Comparison of ENCODE assay signal across 7 cellular contexts in the genomic region with DNA sequence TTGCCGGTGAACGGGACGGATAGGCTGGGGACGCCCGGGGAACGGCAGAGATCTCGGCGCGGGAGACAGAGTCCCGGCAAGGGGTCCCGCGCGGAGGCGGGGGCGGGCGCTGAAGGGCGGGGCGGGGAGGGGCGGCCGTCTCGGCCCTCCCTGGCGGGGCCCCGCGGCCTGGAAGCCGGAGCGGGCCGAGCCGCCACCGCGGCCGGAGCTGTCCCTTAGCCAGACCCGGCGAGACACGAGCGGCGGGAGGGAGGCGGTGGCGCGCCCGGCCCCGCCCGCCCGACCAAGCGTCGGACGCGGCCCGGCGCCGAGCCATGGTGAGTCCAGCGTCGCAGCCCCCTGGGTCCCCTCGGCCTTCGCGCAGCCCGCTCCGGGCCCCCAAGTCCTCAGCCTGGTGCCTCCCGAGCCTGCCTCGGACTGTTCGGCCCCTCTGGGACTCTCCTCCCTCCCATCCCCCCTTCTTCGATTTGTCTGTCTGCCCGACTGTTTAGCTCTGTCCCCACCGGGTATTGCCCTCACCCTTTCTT. TPM values are rescaled to one million over a fixed set of nuclear protein-coding genes. Genes with fewer than 3 reads are reported as not detected.
DNase-seq lines count a peak whose midpoint lies in the region; ATAC-seq and TF ChIP-seq lines count a peak whose summit lies in the region.

TSS of gene ARHGEF40 (plus strand) at position 222 of the 527 bp plus-strand sequence. CDS start at position 315, 93 bp downstream.

- peak within 1 kb of the TSS; percentile 88 for H3K27ac ChIP-seq in neural cell (ENCODE audit: low read length)

- H3F3A ChIP-seq in neural cell (ENCODE audit: insufficient read depth, low read length, poor library complexity, severe bottlenecking): peaks cover 4% of the 10 kb centered on the region

- CTCF ChIA-PET in activated naive CD4-positive, alpha-beta T cell treated with anti-CD3 and anti-CD28 coated beads, Interleukin-2, amount 10 ng/mL, durations not matched to agents 7 days and 5 days (lab: Charles Lee): interaction anchor here (0.8 to 3.6 kb wide), 6 partner anchors 14 to 55 kb away, joined by 4 to 36 read pairs (median 21); no protein-coding TSS in a partner anchor

- no peaks in the 10 kb centered on the region for H3K36me3 ChIP-seq in neural cell (ENCODE audit: insufficient read depth, low read length)

- H3K9ac ChIP-seq in neural cell (ENCODE audit: low read length): peak within 1 kb of the TSS; percentile 92

- H2AFZ ChIP-seq in neural cell (ENCODE audit: low read depth, low read length): peak within 1 kb of the TSS; percentile 88

- H3K27ac Mint-ChIP-seq in activated naive CD4-positive, alpha-beta T cell treated with anti-CD3 and anti-CD28 coated beads, Interleukin-2, amount 10 ng/mL, durations not matched to agents 7 days and 5 days: no peak within 1 kb of the TSS

- peak within 1 kb of the TSS; percentile 99 for H3K4me2 ChIP-seq in neural cell (ENCODE audit: low read length)

- TF ChIP-seq CTCF in neural cell (IDR thresholded peaks at IDR 0.05; ENCODE audit: poor library complexity, severe bottlenecking): no peak

- DNase-seq in M059J (ENCODE audit: low read depth): peak; percentile 58
- peak; percentile 38 for DNase-seq in activated naive CD4-positive, alpha-beta T cell treated with anti-CD3 and anti-CD28 coated beads, Interleukin-2, amount 10 ng/mL, durations not matched to agents 7 days and 5 days
- DNase-seq in glomerular visceral epithelial cell (ENCODE audit: extremely low spot score): peak; percentile 68
- no peak for DNase-seq in NCI-H2107 (lab: John Stamatoyannopoulos, UW)

- TF ChIP-seq RAD21 in neural cell (conservative IDR thresholded peaks at IDR 0.05): no peak

- H3K4me3 Mint-ChIP-seq in activated naive CD4-positive, alpha-beta T cell treated with anti-CD3 and anti-CD28 coated beads, Interleukin-2, amount 10 ng/mL, durations not matched to agents 7 days and 5 days: peak within 1 kb of the TSS; percentile 52

- no peaks in the 10 kb centered on the region for H3K36me3 Mint-ChIP-seq in activated naive CD4-positive, alpha-beta T cell treated with anti-CD3 and anti-CD28 coated beads, Interleukin-2, amount 10 ng/mL, durations not matched to agents 7 days and 5 days

- peaks cover 7% of the 10 kb centered on the region for H3K79me2 ChIP-seq in neural cell (replicated peaks; ENCODE audit: insufficient read depth, low read length)

- no peaks in the 10 kb centered on the region for H4K20me1 ChIP-seq in neural cell (ENCODE audit: insufficient read depth)

- H3K27me3 ChIP-seq in neural cell (ENCODE audit: insufficient read depth, low read depth, low read length): no peaks in the 10 kb centered on the region

- TF ChIP-seq EP300 in neural cell (conservative IDR thresholded peaks at IDR 0.05; ENCODE audit: poor library complexity, severe bottlenecking): no peak

- no peaks in the 10 kb centered on the region for H3K9me3 ChIP-seq in neural cell (ENCODE audit: low read length)

- ATAC-seq in GM19397 (IDR thresholded peaks at IDR 0.05; ENCODE audit: unreplicated experiment): no peak

- H3K4me1 Mint-ChIP-seq in activated naive CD4-positive, alpha-beta T cell treated with anti-CD3 and anti-CD28 coated beads, Interleukin-2, amount 10 ng/mL, durations not matched to agents 7 days and 5 days: peaks cover 34% of the 10 kb centered on the region

- no peaks in the 10 kb centered on the region for H3K9me2 ChIP-seq in neural cell (ENCODE audit: insufficient read depth, low read length)

- H3K4me3 ChIP-seq in GM08714 (ENCODE audit: low read length): peak within 1 kb of the TSS; percentile 56; the same call in 1 of the 2 replicates
- peak within 1 kb of the TSS; percentile 78 for H3K4me3 ChIP-seq in neural cell (ENCODE audit: low read length)

- no peaks in the 10 kb centered on the region for H3K9me3 Mint-ChIP-seq in activated naive CD4-positive, alpha-beta T cell treated with anti-CD3 and anti-CD28 coated beads, Interleukin-2, amount 10 ng/mL, durations not matched to agents 7 days and 5 days

- H3K27me3 Mint-ChIP-seq in activated naive CD4-positive, alpha-beta T cell treated with anti-CD3 and anti-CD28 coated beads, Interleukin-2, amount 10 ng/mL, durations not matched to agents 7 days and 5 days: peaks cover 97% of the 10 kb centered on the region

TF ChIP-seq in neural cell, 6 proteins besides CTCF, POLR2A, EP300 and RAD21:
- peak; percentile 3 for TF ChIP-seq POLR2AphosphoS5 (IDR thresholded peaks at IDR 0.05)
- TF ChIP-seq EZH2 (IDR thresholded peaks at IDR 0.05; ENCODE audit: borderline replicate concordance, insufficient read depth, low read length, poor library complexity, severe bottlenecking): no peak
- no peak for TF ChIP-seq REST (IDR thresholded peaks at IDR 0.05; ENCODE audit: borderline replicate concordance)
- no peak for TF ChIP-seq TAF1 (IDR thresholded peaks at IDR 0.05; ENCODE audit: low read depth)

RNA-seq across cellular contexts. Expression of gene ARHGEF40, which starts in this region (rescaled TPM):
- total RNA-seq in M059J (2014; rRNA removed; shearing (Covaris generic)): 12.0 and 24.8 TPM in 2 replicates
- polyA plus RNA-seq in neural cell: 28.9 and 32.4 TPM in 2 replicates
- polyA minus RNA-seq in neural cell: 23.9 and 30.2 TPM in 2 replicates
